8 cellular contexts compared by ENCODE assay signal in genomic region chr3:10164546-10165393, GRCh38. TPM values are rescaled to one million over a fixed set of nuclear protein-coding genes. Genes with fewer than 3 reads are reported as not detected.
A peak's percentile ranks its signal among the peaks of the same experiment; 100 is the strongest.
DNase-seq lines count a peak whose midpoint lies in the region; ATAC-seq and TF ChIP-seq lines count a peak whose summit lies in the region.

IRAK2 (plus strand) TSS chr3:10164919; CDS start chr3:10164955, 36 bp downstream.

- peaks cover 12% of the 10 kb centered on the region for H3K4me1 Mint-ChIP-seq in activated T-helper 17 cell treated with anti-CD3 and anti-CD28 coated beads, Interleukin-2, amount 50 U/mL, for 72 hours
- H3K4me1 Mint-ChIP-seq in naive thymus-derived CD8-positive, alpha-beta T cell = peaks cover 5 to 31% (median 17%) of the 10 kb centered on the region in 4 donors
- peaks cover 27% of the 10 kb centered on the region for H3K4me1 Mint-ChIP-seq in stimulated activated naive CD8-positive, alpha-beta T cell treated with anti-CD3 and anti-CD28 coated beads, Interleukin-15, Interleukin-2, amounts not matched to agents 100 ng/mL and 50 ng/mL, for 24 hours (ENCODE audit: low read depth)

- no peaks in the 10 kb centered on the region for H4K20me1 ChIP-seq in OCI-LY7 (ENCODE audit: insufficient read depth, low read length)

- peaks cover 5% of the 10 kb centered on the region for H3K36me3 Mint-ChIP-seq in activated T-helper 17 cell treated with anti-CD3 and anti-CD28 coated beads, Interleukin-2, amount 50 U/mL, for 72 hours (ENCODE audit: low read depth)
- peaks cover 2 to 17% (median 7%) of the 10 kb centered on the region in 3 donors for H3K36me3 Mint-ChIP-seq in naive thymus-derived CD8-positive, alpha-beta T cell
- H3K36me3 Mint-ChIP-seq in stimulated activated naive CD8-positive, alpha-beta T cell treated with anti-CD3 and anti-CD28 coated beads, Interleukin-15, Interleukin-2, amounts not matched to agents 100 ng/mL and 50 ng/mL, for 24 hours (ENCODE audit: low read depth) = peaks cover 15% of the 10 kb centered on the region

- H3K27ac ChIP-seq in OCI-LY7 (ENCODE audit: low read depth, low read length, poor library complexity, severe bottlenecking) = no peak within 1 kb of the TSS

- CTCF ChIA-PET in OCI-LY7 (lab: Charles Lee; ENCODE audit: unreplicated experiment) = interaction anchor here (0.7 kb wide), 1 partner anchor 83 kb away, joined by 4 read pairs; the partner anchor contains the start of gene TATDN2

- intact Hi-C loops in OCI-LY7 (cut with micrococcal nuclease; ENCODE audit: unreplicated experiment) = loop anchor here (1.0 kb wide), 1 partner anchor 61 kb away; no protein-coding TSS in a partner anchor

- ATAC-seq in HG02852 (IDR thresholded peaks at IDR 0.05; ENCODE audit: unreplicated experiment) = peak; percentile 83
- peak; percentile 91 for ATAC-seq in activated T-helper 17 cell treated with anti-CD3 and anti-CD28 coated beads, Interleukin-2, amount 50 U/mL, for 72 hours (replicated peaks)
- peak; percentile 80 to 85 for ATAC-seq in naive thymus-derived CD8-positive, alpha-beta T cell

- peak within 1 kb of the TSS; percentile 69 for H3K4me3 Mint-ChIP-seq in activated T-helper 17 cell treated with anti-CD3 and anti-CD28 coated beads, Interleukin-2, amount 50 U/mL, for 72 hours
- H3K4me3 Mint-ChIP-seq in naive thymus-derived CD8-positive, alpha-beta T cell = peak within 1 kb of the TSS; percentile 71 to 95 (median 84)
- peak within 1 kb of the TSS; percentile 74 for H3K4me3 Mint-ChIP-seq in stimulated activated naive CD8-positive, alpha-beta T cell treated with anti-CD3 and anti-CD28 coated beads, Interleukin-15, Interleukin-2, amounts not matched to agents 100 ng/mL and 50 ng/mL, for 24 hours

- peak within 1 kb of the TSS; percentile 73 for H3K4me2 ChIP-seq in OCI-LY7 (ENCODE audit: low read length)

- H3K9me3 ChIP-seq in OCI-LY7 (ENCODE audit: low read length) = peaks cover 14% of the 10 kb centered on the region; the same call in 1 of the 2 replicates

- TF ChIP-seq CTCF in OCI-LY7 (conservative IDR thresholded peaks at IDR 0.05; ENCODE audit: low read length) = peak; percentile 73

- H3K4me1 ChIP-seq in OCI-LY7 (ENCODE audit: insufficient read depth, low read length, poor library complexity, severe bottlenecking) = peaks cover 13% of the 10 kb centered on the region

- H3K27me3 Mint-ChIP-seq in activated T-helper 17 cell treated with anti-CD3 and anti-CD28 coated beads, Interleukin-2, amount 50 U/mL, for 72 hours = no peaks in the 10 kb centered on the region
- H3K27me3 Mint-ChIP-seq in naive thymus-derived CD8-positive, alpha-beta T cell = no peaks in the 10 kb centered on the region
- H3K27me3 Mint-ChIP-seq in stimulated activated naive CD8-positive, alpha-beta T cell treated with anti-CD3 and anti-CD28 coated beads, Interleukin-15, Interleukin-2, amounts not matched to agents 100 ng/mL and 50 ng/mL, for 24 hours = no peaks in the 10 kb centered on the region

- POLR2A ChIA-PET in OCI-LY7 (lab: Charles Lee) = interaction anchor here (0.5 to 0.9 kb wide), 3 partner anchors 11 to 30 kb away, joined by 3 to 5 read pairs (median 4); no protein-coding TSS in a partner anchor
- POLR2A ChIA-PET in naive thymus-derived CD8-positive, alpha-beta T cell (lab: Charles Lee) = interaction anchor here (0.6 to 5.6 kb wide), 9 partner anchors 12 to 178 kb away, joined by 3 to 43 read pairs (median 4); partner anchors contain the start of gene EMC3

- peaks cover 6% of the 10 kb centered on the region for H3K36me3 ChIP-seq in OCI-LY7 (ENCODE audit: insufficient read depth, low read length)

- no peaks in the 10 kb centered on the region for H3K79me2 ChIP-seq in OCI-LY7 (ENCODE audit: insufficient read depth, low read depth, low read length)

- no TSS peak for BruUV-seq in OCI-LY7 (replicated peaks; lab: Mats Ljungman, UMichigan)

- H3K27ac Mint-ChIP-seq in activated T-helper 17 cell treated with anti-CD3 and anti-CD28 coated beads, Interleukin-2, amount 50 U/mL, for 72 hours = no peak within 1 kb of the TSS
- peak within 1 kb of the TSS in 9 of 10 donors; percentile 54 to 86 (median 69) for H3K27ac Mint-ChIP-seq in naive thymus-derived CD8-positive, alpha-beta T cell
- no peak within 1 kb of the TSS for H3K27ac Mint-ChIP-seq in stimulated activated naive CD8-positive, alpha-beta T cell treated with anti-CD3 and anti-CD28 coated beads, Interleukin-15, Interleukin-2, amounts not matched to agents 100 ng/mL and 50 ng/mL, for 24 hours

- peak within 1 kb of the TSS; percentile 70 for H3K4me3 ChIP-seq in OCI-LY7 (ENCODE audit: low read depth, low read length, poor library complexity, severe bottlenecking)

- H3K9me3 Mint-ChIP-seq in activated T-helper 17 cell treated with anti-CD3 and anti-CD28 coated beads, Interleukin-2, amount 50 U/mL, for 72 hours = peaks cover 5% of the 10 kb centered on the region
- H3K9me3 Mint-ChIP-seq in naive thymus-derived CD8-positive, alpha-beta T cell = peaks cover 0 to 12% (median 7%) of the 10 kb centered on the region in 9 donors
- peaks cover 5% of the 10 kb centered on the region for H3K9me3 Mint-ChIP-seq in stimulated activated naive CD8-positive, alpha-beta T cell treated with anti-CD3 and anti-CD28 coated beads, Interleukin-15, Interleukin-2, amounts not matched to agents 100 ng/mL and 50 ng/mL, for 24 hours

- no peaks in the 10 kb centered on the region for H3K9me2 ChIP-seq in OCI-LY7 (ENCODE audit: insufficient read depth, low read length)

- H2AFZ ChIP-seq in OCI-LY7 (ENCODE audit: low read length) = peak within 1 kb of the TSS; percentile 78

- DNase-seq in NCI-H2029 (lab: John Stamatoyannopoulos, UW) (peak; percentile 34), NCI-H2029 treated with DMSO at 0.1 percent for 48 hours (lab: John Stamatoyannopoulos, UW) (no peak), OCI-LY7 (ENCODE audit: low spot score) (peak; percentile 68), fibroblast of peridontal ligament (ENCODE audit: extremely low read depth) (peak; percentile 42)
- peak; percentile 11 to 74 (median 60) for DNase-seq in naive thymus-derived CD8-positive, alpha-beta T cell

RNA-seq across cellular contexts. Expression of gene IRAK2, which starts in this region (rescaled TPM):
- total RNA-seq in OCI-LY7 (2014; rRNA removed; shearing (Covaris generic)) = 1.1 and 1.4 TPM in 2 replicates
- 1.2 and 1.4 TPM in 2 replicates for total RNA-seq in OCI-LY7 (2022)
- 10 to 100 TPM in 1 of 2 donors, 1 to 10 TPM in 1; 5.6 to 10.1 TPM for total RNA-seq in activated T-helper 17 cell treated with anti-CD3 and anti-CD28 coated beads, Interleukin-2, amount 50 U/mL, for 72 hours
- 1 to 10 TPM; 4.3 to 4.4 TPM for total RNA-seq in naive thymus-derived CD8-positive, alpha-beta T cell
- 1 to 10 TPM; 2.9 to 6.0 (median 5.1) TPM for polyA plus RNA-seq in naive thymus-derived CD8-positive, alpha-beta T cell

Comparison
In these comparisons a context has a peak if more than half of its experiments do, and no peak if none do; other contexts are left out.
1. H3K27ac Mint-ChIP-seq: peak in naive thymus-derived CD8-positive, alpha-beta T cell (9 of 10); none in activated T-helper 17 cell treated with anti-CD3 and anti-CD28 coated beads, Interleukin-2, amount 50 U/mL, for 72 hours (single experiment) and stimulated activated naive CD8-positive, alpha-beta T cell treated with anti-CD3 and anti-CD28 coated beads, Interleukin-15, Interleukin-2, amounts not matched to agents 100 ng/mL and 50 ng/mL, for 24 hours (single experiment).
2. Peak in every context shown above with its lines, with median percentiles within 50 percentile points of each other: ATAC-seq and H3K4me3 Mint-ChIP-seq.